In the genomic region with DNA sequence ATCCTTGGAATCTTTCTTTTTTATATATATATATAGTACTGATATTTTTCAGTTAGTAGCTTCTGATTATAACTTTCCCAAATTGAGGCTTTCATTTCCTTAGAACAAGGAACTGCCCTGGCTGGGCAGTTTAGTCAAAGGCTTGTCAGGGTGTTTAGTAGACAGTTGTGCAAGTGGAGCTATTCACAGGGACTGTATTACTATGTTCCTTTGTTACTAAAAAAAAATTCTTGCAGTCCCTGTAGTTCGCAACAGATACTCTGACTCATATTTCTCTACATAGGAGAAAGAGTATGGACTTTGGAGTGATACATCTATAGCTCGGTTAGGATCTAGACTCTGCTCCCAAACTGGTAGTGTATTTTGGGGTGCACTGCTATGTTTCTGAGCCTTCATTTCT, we compare ENCODE assay signal across 11 cellular contexts. TPM values are rescaled to one million over a fixed set of nuclear protein-coding genes. Genes with fewer than 3 reads are reported as not detected.
DNase-seq lines count a peak whose midpoint lies in the region; ATAC-seq and TF ChIP-seq lines count a peak whose summit lies in the region.
"Had no signal": no experiment of that assay in that cellular context is flagged by ENCODE, and none has a peak within 500 bp of the region (broad histone marks: within the 10 kb centered on the region; RNA-seq: fewer than 3 reads in every experiment).

No MANE protein-coding gene starts in this region.

- no peak overlapping the region for H2AFZ ChIP-seq in SK-N-SH (ENCODE audit: low read depth)

- no peaks in the 10 kb centered on the region for H3K9me2 ChIP-seq in SK-N-SH

- no peak for TF ChIP-seq CTCF in SK-N-SH (IDR thresholded peaks at IDR 0.05)
- no peak for TF ChIP-seq CTCF in astrocyte of the spinal cord (IDR thresholded peaks at IDR 0.05; ENCODE audit: low read depth, low read length)
- TF ChIP-seq CTCF in right atrium auricular region (IDR thresholded peaks at IDR 0.05), result no peak
- TF ChIP-seq CTCF in dorsolateral prefrontal cortex (IDR thresholded peaks at IDR 0.05 in 54 of 56, conservative IDR thresholded peaks at IDR 0.05 in 2 of 56; ENCODE audit: low read depth in 1 of 56, partially characterized antibody in 56 of 56), result no peak

- H3K27ac ChIP-seq in SK-N-SH (ENCODE audit: low read depth in 2 of 2, low read length in 1 of 2) (no peak overlapping the region; a peak in 1 of 4 replicates), right atrium auricular region (peak overlapping the region; percentile 43 to 51), urinary bladder (ENCODE audit: low read depth) (peak overlapping the region; percentile 23), dorsolateral prefrontal cortex (no peak overlapping the region)
- H3K27ac ChIP-seq: 22Rv1 had no signal

- ATAC-seq in SK-N-SH treated with all-trans-retinoic acid at 6 μM for 48 hours, result peak; percentile 56

- H3K4me3 ChIP-seq in SK-N-SH (ENCODE audit: low read depth in 2 of 2, low read length in 1 of 2) (no peak overlapping the region), astrocyte of the spinal cord (ENCODE audit: low read depth, low read length) (no peak overlapping the region), right atrium auricular region (no peak overlapping the region), urinary bladder (ENCODE audit: low read depth, low read length) (no peak overlapping the region), dorsolateral prefrontal cortex (no peak overlapping the region)

- POLR2A ChIA-PET in SK-N-SH (lab: Yijun Ruan, JAX), result no interaction called here

- H3K4me1 ChIP-seq in SK-N-SH (ENCODE audit: control insufficient read depth in 1 of 2, insufficient read depth in 2 of 2, low read depth in 1 of 2, low read length in 1 of 2), result no peaks in the 10 kb centered on the region
- peaks cover 0 to 23% of the 10 kb centered on the region in 2 donors for H3K4me1 ChIP-seq in right atrium auricular region
- H3K4me1 ChIP-seq in urinary bladder (ENCODE audit: insufficient read depth), result no peaks in the 10 kb centered on the region

- H3K9ac ChIP-seq in SK-N-SH, result no peak overlapping the region

- no peaks in the 10 kb centered on the region for H3K9me3 ChIP-seq in SK-N-SH
- H3K9me3 ChIP-seq in right atrium auricular region, result no peaks in the 10 kb centered on the region

- 84% methylated on average over 2 of the region's 2 CpGs for WGBS in SK-N-SH (ENCODE audit: low lambda C conversion rate)
- 64% methylated on average over 2 of the region's 2 CpGs for WGBS in urinary bladder

- peaks cover 88% of the 10 kb centered on the region for H3K79me2 ChIP-seq in SK-N-SH (ENCODE audit: insufficient read depth)

- no peak for TF ChIP-seq RAD21 in SK-N-SH (IDR thresholded peaks at IDR 0.05; ENCODE audit: low read length)

- no peak for DNase-seq in SK-N-SH
- DNase-seq in astrocyte of the spinal cord (ENCODE audit: low read depth, low spot score), result peak; percentile 36
- DNase-seq in right atrium auricular region (ENCODE audit: low spot score), result no peak
- no peak for DNase-seq in NCI-H82 treated with DMSO at 0.1 percent for 48 hours (lab: John Stamatoyannopoulos, UW; ENCODE audit: unreplicated experiment)
- DNase-seq in dorsolateral prefrontal cortex, result no peak
- DNase-seq in cerebellar cortex (ENCODE audit: low spot score), result no peak
- DNase-seq: activated CD8-positive, alpha-beta memory T cell treated with anti-CD3 and anti-CD28 coated beads, Interleukin-2, amount 50 U/mL, for 4 hours; NCI-H345 had no signal

- H4K20me1 ChIP-seq in SK-N-SH (ENCODE audit: insufficient read depth), result peaks cover 34% of the 10 kb centered on the region

- CTCF ChIA-PET in SK-N-SH (lab: Yijun Ruan, JAX), result interaction anchor here (1.0 kb wide), 1 partner anchor 116 kb away, joined by 3 read pairs; no protein-coding TSS in a partner anchor

- in situ Hi-C loops in astrocyte of the spinal cord (cut with HindIII; ENCODE audit: low sequenced_read_pairs), result no loop called here

- no peak for TF ChIP-seq EP300 in SK-N-SH (IDR thresholded peaks at IDR 0.05; ENCODE audit: borderline replicate concordance in 1 of 2, low read depth in 1 of 2, low read length in 1 of 2)

- H3K27me3 ChIP-seq in SK-N-SH (ENCODE audit: insufficient read depth) (no peaks in the 10 kb centered on the region), right atrium auricular region (no peaks in the 10 kb centered on the region), dorsolateral prefrontal cortex (no peaks in the 10 kb centered on the region)

- intact Hi-C loops in dorsolateral prefrontal cortex (cut with DNase I), result no loop called here

- H3F3A ChIP-seq in SK-N-SH (replicated peaks; ENCODE audit: insufficient read depth), result peaks cover 6% of the 10 kb centered on the region

- no peak overlapping the region for H3K4me2 ChIP-seq in SK-N-SH

- H3K36me3 ChIP-seq in SK-N-SH (replicated peaks in 1 of 2; ENCODE audit: control insufficient read depth in 1 of 2, insufficient read depth in 2 of 2, low read length in 1 of 2) (peaks cover 0 to 17% of the 10 kb centered on the region in 2 experiments), right atrium auricular region (peaks cover 5% of the 10 kb centered on the region), urinary bladder (ENCODE audit: insufficient read depth) (peaks cover 1% of the 10 kb centered on the region)

TF ChIP-seq in SK-N-SH treated with all-trans-retinoic acid at 6 μM for 48 hours, 23 proteins besides CTCF, POLR2A, EP300 and RAD21:
- TF ChIP-seq ZFP30 (CRISPR knock-in tag; IDR thresholded peaks at IDR 0.05) (no peak), OSR1 (CRISPR knock-in tag; IDR thresholded peaks at IDR 0.05) (no peak)
- TF ChIP-seq, protein P1, sequence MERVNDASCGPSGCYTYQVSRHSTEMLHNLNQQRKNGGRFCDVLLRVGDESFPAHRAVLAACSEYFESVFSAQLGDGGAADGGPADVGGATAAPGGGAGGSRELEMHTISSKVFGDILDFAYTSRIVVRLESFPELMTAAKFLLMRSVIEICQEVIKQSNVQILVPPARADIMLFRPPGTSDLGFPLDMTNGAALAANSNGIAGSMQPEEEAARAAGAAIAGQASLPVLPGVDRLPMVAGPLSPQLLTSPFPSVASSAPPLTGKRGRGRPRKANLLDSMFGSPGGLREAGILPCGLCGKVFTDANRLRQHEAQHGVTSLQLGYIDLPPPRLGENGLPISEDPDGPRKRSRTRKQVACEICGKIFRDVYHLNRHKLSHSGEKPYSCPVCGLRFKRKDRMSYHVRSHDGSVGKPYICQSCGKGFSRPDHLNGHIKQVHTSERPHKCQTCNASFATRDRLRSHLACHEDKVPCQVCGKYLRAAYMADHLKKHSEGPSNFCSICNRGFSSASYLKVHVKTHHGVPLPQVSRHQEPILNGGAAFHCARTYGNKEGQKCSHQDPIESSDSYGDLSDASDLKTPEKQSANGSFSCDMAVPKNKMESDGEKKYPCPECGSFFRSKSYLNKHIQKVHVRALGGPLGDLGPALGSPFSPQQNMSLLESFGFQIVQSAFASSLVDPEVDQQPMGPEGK (CRISPR knock-in tag; IDR thresholded peaks at IDR 0.05; ENCODE audit: borderline replicate concordance), result no peak

TF ChIP-seq in SK-N-SH, 30 proteins besides CTCF, POLR2A, EP300 and RAD21 (continues in another document):
- TF ChIP-seq TAF1 (IDR thresholded peaks at IDR 0.05; ENCODE audit: borderline replicate concordance, low read depth, low read length), result no peak
- TF ChIP-seq, protein P2, sequence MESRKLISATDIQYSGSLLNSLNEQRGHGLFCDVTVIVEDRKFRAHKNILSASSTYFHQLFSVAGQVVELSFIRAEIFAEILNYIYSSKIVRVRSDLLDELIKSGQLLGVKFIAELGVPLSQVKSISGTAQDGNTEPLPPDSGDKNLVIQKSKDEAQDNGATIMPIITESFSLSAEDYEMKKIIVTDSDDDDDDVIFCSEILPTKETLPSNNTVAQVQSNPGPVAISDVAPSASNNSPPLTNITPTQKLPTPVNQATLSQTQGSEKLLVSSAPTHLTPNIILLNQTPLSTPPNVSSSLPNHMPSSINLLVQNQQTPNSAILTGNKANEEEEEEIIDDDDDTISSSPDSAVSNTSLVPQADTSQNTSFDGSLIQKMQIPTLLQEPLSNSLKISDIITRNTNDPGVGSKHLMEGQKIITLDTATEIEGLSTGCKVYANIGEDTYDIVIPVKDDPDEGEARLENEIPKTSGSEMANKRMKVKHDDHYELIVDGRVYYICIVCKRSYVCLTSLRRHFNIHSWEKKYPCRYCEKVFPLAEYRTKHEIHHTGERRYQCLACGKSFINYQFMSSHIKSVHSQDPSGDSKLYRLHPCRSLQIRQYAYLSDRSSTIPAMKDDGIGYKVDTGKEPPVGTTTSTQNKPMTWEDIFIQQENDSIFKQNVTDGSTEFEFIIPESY (IDR thresholded peaks at IDR 0.05; ENCODE audit: borderline replicate concordance, low read depth), result no peak
- TF ChIP-seq SIN3A (IDR thresholded peaks at IDR 0.05; ENCODE audit: borderline replicate concordance, low read depth, low read length), result no peak
- TF ChIP-seq NFIC (IDR thresholded peaks at IDR 0.05; ENCODE audit: borderline replicate concordance), result no peak
- TF ChIP-seq JUND (IDR thresholded peaks at IDR 0.05), result no peak

RNA-seq across cellular contexts. Expression of a gene that starts 20.8 kb away (rescaled TPM):
- polyA plus RNA-seq in SK-N-SH (2012; rRNA removed), result 25.6 and 38.8 TPM in 2 replicates
- 41.4 and 46.9 TPM in 2 replicates for polyA plus RNA-seq in SK-N-SH (2012; cell fraction: cytosol; rRNA removed)
- 13.3 and 32.7 TPM in 2 replicates for polyA plus RNA-seq in SK-N-SH (2012; cell fraction: nucleus; rRNA removed)
- total RNA-seq in right atrium auricular region, result 10 to 100 TPM; 76.4 to 87.2 TPM
- 186 TPM for total RNA-seq in urinary bladder
- polyA plus RNA-seq in urinary bladder, result 37.4 TPM
- total RNA-seq in dorsolateral prefrontal cortex, result 10 to 100 TPM; 29.0 to 63.1 (median 46.5) TPM

Comparison
In these comparisons a context has a peak if more than half of its experiments do, and no peak if none do; other contexts are left out.
1. H3K27ac ChIP-seq: peak in right atrium auricular region (2 of 2) and urinary bladder (single experiment); none in SK-N-SH (0 of 2) and dorsolateral prefrontal cortex (0 of 59).